Comparison of ENCODE assay signal across 8 cellular contexts in the genomic region with DNA sequence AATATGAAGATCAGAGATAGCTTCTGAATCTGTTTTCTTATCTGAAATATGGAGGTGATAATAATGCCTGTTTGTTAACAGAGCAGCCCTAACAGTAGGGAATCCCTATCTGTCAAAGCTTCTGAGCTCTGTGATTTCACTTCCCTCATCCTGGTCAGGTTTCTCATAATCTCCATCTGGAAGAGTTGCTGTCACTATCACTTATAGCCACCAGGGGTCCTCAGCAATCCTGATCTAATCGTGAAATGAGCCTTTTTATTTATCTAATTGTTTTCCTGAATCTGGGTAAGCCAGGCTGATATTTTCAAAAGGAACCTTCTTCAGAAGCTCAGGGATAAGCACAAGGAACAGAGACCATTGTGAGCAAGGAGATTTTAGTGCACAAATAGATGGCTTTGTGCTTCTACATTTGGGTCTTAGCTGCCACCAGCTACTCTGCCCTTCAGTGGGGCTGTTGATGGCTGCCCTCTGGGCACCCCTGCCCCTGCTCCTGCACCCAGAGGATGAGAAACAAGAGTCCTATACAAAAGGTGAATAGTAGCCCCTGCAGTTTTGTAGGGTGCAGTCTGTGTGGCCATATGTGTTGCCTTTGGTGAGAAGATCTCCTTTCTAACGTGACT.
DNase-seq lines count a peak whose midpoint lies in the region; TF ChIP-seq lines count a peak whose summit lies in the region.

No MANE protein-coding gene starts in this region.

- H3K36me3 ChIP-seq in HAP-1 (replicated peaks): no peaks in the 10 kb centered on the region

- no peak overlapping the region for H3K4me3 ChIP-seq in HAP-1
- H3K4me3 ChIP-seq in astrocyte of the spinal cord (ENCODE audit: low read depth, low read length): no peak overlapping the region

- peak; percentile 3 for DNase-seq in stimulated activated CD4-positive, alpha-beta T cell treated with anti-CD3 and anti-CD28 coated beads, Interleukin-4, amount 100 ng/mL, for 24 hours
- no peak for DNase-seq in stimulated activated CD4-positive, alpha-beta T cell treated with anti-CD3 and anti-CD28 coated beads, Interleukin-2, amount 100 ng/mL, for 24 hours
- peak; percentile 37 to 39 for DNase-seq in HAP-1 (ENCODE audit: low spot score in 2 of 2)
- peak; percentile 34 for DNase-seq in NAMALWA (ENCODE audit: low spot score)
- DNase-seq in astrocyte of the spinal cord (ENCODE audit: low read depth, low spot score): peak; percentile 26
- DNase-seq in medulla oblongata (ENCODE audit: extremely low spot score): peak; percentile 24
- DNase-seq in mesenteric fat pad (ENCODE audit: low spot score): no peak
- no peak for DNase-seq in NCI-H345 treated with DMSO at 0.1 percent for 48 hours (lab: John Stamatoyannopoulos, UW; ENCODE audit: unreplicated experiment)

- H3K9me3 ChIP-seq in HAP-1: no peaks in the 10 kb centered on the region

- H3K27me3 ChIP-seq in HAP-1 (ENCODE audit: low read depth): no peaks in the 10 kb centered on the region

- in situ Hi-C loops in HAP-1 (cut with MboI; ENCODE audit: low sequenced_read_pairs) (no loop called here), astrocyte of the spinal cord (cut with HindIII; ENCODE audit: low sequenced_read_pairs) (no loop called here)

- TF ChIP-seq CTCF in astrocyte of the spinal cord (IDR thresholded peaks at IDR 0.05; ENCODE audit: low read depth, low read length): peak; percentile 74

- H3K4me1 ChIP-seq in HAP-1: no peaks in the 10 kb centered on the region

Comparison
In these comparisons a context has a peak if more than half of its experiments do, and no peak if none do; other contexts are left out.
1. DNase-seq: peak in stimulated activated CD4-positive, alpha-beta T cell treated with anti-CD3 and anti-CD28 coated beads, Interleukin-4, amount 100 ng/mL, for 24 hours (single experiment), HAP-1 (2 of 2), NAMALWA (single experiment), astrocyte of the spinal cord (single experiment) and medulla oblongata (single experiment); none in stimulated activated CD4-positive, alpha-beta T cell treated with anti-CD3 and anti-CD28 coated beads, Interleukin-2, amount 100 ng/mL, for 24 hours (0 of 2), mesenteric fat pad (single experiment) and NCI-H345 treated with DMSO at 0.1 percent for 48 hours (single experiment).